ENCODE assay signal across 1 cellular context in genomic region chr19:41939861-41940442, GRCh38.
TF ChIP-seq lines count a peak whose summit lies in the region.

No MANE protein-coding gene starts in this region.

TF ChIP-seq in HepG2, 621 proteins besides CTCF, POLR2A, EP300 and RAD21:
- TF ChIP-seq ZNF282 (IDR thresholded peaks at IDR 0.05; ENCODE audit: partially characterized antibody) (no peak), ZNF263 (CRISPR knock-in tag; IDR thresholded peaks at IDR 0.05) (no peak), ZNF281 (CRISPR knock-in tag; IDR thresholded peaks at IDR 0.05; ENCODE audit: borderline replicate concordance) (no peak), ATF7 (IDR thresholded peaks at IDR 0.05) (no peak), ATF7 (CRISPR knock-in tag; IDR thresholded peaks at IDR 0.05) (no peak), REPIN1 (CRISPR knock-in tag; IDR thresholded peaks at IDR 0.05; ENCODE audit: borderline replicate concordance, low read depth) (no peak)
- TF ChIP-seq, protein P1, sequence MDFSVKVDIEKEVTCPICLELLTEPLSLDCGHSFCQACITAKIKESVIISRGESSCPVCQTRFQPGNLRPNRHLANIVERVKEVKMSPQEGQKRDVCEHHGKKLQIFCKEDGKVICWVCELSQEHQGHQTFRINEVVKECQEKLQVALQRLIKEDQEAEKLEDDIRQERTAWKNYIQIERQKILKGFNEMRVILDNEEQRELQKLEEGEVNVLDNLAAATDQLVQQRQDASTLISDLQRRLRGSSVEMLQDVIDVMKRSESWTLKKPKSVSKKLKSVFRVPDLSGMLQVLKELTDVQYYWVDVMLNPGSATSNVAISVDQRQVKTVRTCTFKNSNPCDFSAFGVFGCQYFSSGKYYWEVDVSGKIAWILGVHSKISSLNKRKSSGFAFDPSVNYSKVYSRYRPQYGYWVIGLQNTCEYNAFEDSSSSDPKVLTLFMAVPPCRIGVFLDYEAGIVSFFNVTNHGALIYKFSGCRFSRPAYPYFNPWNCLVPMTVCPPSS (IDR thresholded peaks at IDR 0.05), result no peak
